In genomic region chr11:66593303-66593635, GRCh38 we compare ENCODE assay signal across 8 cellular contexts. TPM values are rescaled to one million over a fixed set of nuclear protein-coding genes. Genes with fewer than 3 reads are reported as not detected.
DNase-seq lines count a peak whose midpoint lies in the region; ATAC-seq, FAIRE-seq and TF ChIP-seq lines count a peak whose summit lies in the region.

No MANE protein-coding gene starts in this region.

- H3K27me3 Mint-ChIP-seq in astrocyte (ENCODE audit: low read depth, unreplicated experiment) (no peaks in the 10 kb centered on the region), type B pancreatic cell (no peaks in the 10 kb centered on the region)

- H3K9me3 ChIP-seq in astrocyte (ENCODE audit: insufficient read depth, low read depth, low read length) (no peaks in the 10 kb centered on the region), HepG2 (ENCODE audit: low read length) (no peaks in the 10 kb centered on the region)

- H3K4me1 Mint-ChIP-seq in astrocyte (ENCODE audit: low read depth, unreplicated experiment) (peaks cover 14% of the 10 kb centered on the region), type B pancreatic cell (ENCODE audit: unreplicated experiment) (peaks cover 13% of the 10 kb centered on the region)

- H2AFZ ChIP-seq in astrocyte (ENCODE audit: low read depth, low read length) = peak overlapping the region; percentile 95
- H2AFZ ChIP-seq in HepG2 (ENCODE audit: low read length) = no peak overlapping the region

- 0% methylated on average over 11 of the region's 12 CpGs for WGBS in HepG2 (ENCODE audit: low lambda C conversion rate)

- H3K9ac ChIP-seq in astrocyte (ENCODE audit: low read length) (peak overlapping the region; percentile 86), HepG2 (ENCODE audit: insufficient read depth, low read depth, low read length) (peak overlapping the region; percentile 85)

- TF ChIP-seq CTCF in astrocyte (IDR thresholded peaks at IDR 0.05; ENCODE audit: insufficient read depth, low read depth, low read length) (no peak), HepG2 (CRISPR knock-in tag; IDR thresholded peaks at IDR 0.05) (no peak), type B pancreatic cell (conservative IDR thresholded peaks at IDR 0.05) (no peak)

- H3K27ac ChIP-seq in astrocyte (ENCODE audit: low read depth, low read length) (peak overlapping the region; percentile 68), HepG2 (ENCODE audit: extremely low read length, insufficient read depth, low read length) (peak overlapping the region; percentile 78)

- in situ Hi-C loops in HepG2 (cut with HindIII; ENCODE audit: extremely low pct_ligation_motif_present, low pct_unique_long_range_greater_than_20kb) = no loop called here

- H3K4me2 ChIP-seq in astrocyte (ENCODE audit: low read length) (peak overlapping the region; percentile 99), HepG2 (ENCODE audit: low read depth, low read length) (peak overlapping the region; percentile 100)

- ATAC-seq in HG03045 (IDR thresholded peaks at IDR 0.05; ENCODE audit: unreplicated experiment) = peak; percentile 5
- ATAC-seq in HepG2 = peak; percentile 15
- no peak for ATAC-seq in HG03457 (IDR thresholded peaks at IDR 0.05; ENCODE audit: unreplicated experiment)

- peaks cover 16% of the 10 kb centered on the region for H4K20me1 ChIP-seq in astrocyte (ENCODE audit: insufficient read depth, low read length)
- no peaks in the 10 kb centered on the region for H4K20me1 ChIP-seq in HepG2 (ENCODE audit: insufficient read depth, low read length)

- H3K4me3 Mint-ChIP-seq in astrocyte (ENCODE audit: unreplicated experiment) (peak overlapping the region; percentile 99), type B pancreatic cell (peak overlapping the region; percentile 100)

- no peaks in the 10 kb centered on the region for H3K36me3 ChIP-seq in astrocyte (ENCODE audit: insufficient read depth, low read length)
- no peaks in the 10 kb centered on the region for H3K36me3 ChIP-seq in HepG2 (replicated peaks in 1 of 2; ENCODE audit: control insufficient read depth in 1 of 2, insufficient read depth in 2 of 2, low read length in 2 of 2)

- H3K4me3 ChIP-seq in GM08714 (ENCODE audit: low read length) (peak overlapping the region; percentile 64), astrocyte (ENCODE audit: insufficient read depth, low read depth, low read length) (peak overlapping the region; percentile 87), HepG2 (replicated peaks in 1 of 3; ENCODE audit: insufficient read depth in 1 of 3, low read depth in 2 of 3, low read length in 3 of 3) (peak overlapping the region; percentile 71 to 94 (median 76))

- no peak for TF ChIP-seq POLR2A in HepG2 (IDR thresholded peaks at IDR 0.05; ENCODE audit: insufficient read depth in 1 of 2, low read depth in 2 of 2, low read length in 2 of 2)

- H3K4me1 ChIP-seq in astrocyte (ENCODE audit: insufficient read depth, low read length) (peaks cover 15% of the 10 kb centered on the region), HepG2 (ENCODE audit: insufficient read depth, low read length) (peaks cover 72% of the 10 kb centered on the region)

- peaks cover 10% of the 10 kb centered on the region for H3K9me3 Mint-ChIP-seq in astrocyte (ENCODE audit: unreplicated experiment)
- peaks cover 4% of the 10 kb centered on the region for H3K9me3 Mint-ChIP-seq in type B pancreatic cell

- peaks cover 9% of the 10 kb centered on the region for H3K79me2 ChIP-seq in astrocyte (ENCODE audit: insufficient read depth, low read length)
- peaks cover 12% of the 10 kb centered on the region for H3K79me2 ChIP-seq in HepG2 (ENCODE audit: insufficient read depth, low read length)

- TF ChIP-seq EP300 in HepG2 (IDR thresholded peaks at IDR 0.05; ENCODE audit: low read depth in 2 of 2, low read length in 2 of 2) = no peak
- no peak for TF ChIP-seq EP300 in HepG2 (CRISPR knock-in tag; IDR thresholded peaks at IDR 0.05; ENCODE audit: borderline replicate concordance)

- DNase-seq in astrocyte (ENCODE audit: low read depth) (no peak), HepG2 (ENCODE audit: low spot score) (no peak), type B pancreatic cell (ENCODE audit: extremely low spot score, unreplicated experiment) (no peak), iPS-NIHi11 (ENCODE audit: low spot score) (no peak), COR-L47 (lab: John Stamatoyannopoulos, UW) (no peak)

- CTCF ChIA-PET in HepG2 (lab: Yijun Ruan, JAX; ENCODE audit: low intra/inter-chr PET ratio, low total read pairs) = interaction anchor here (1.8 kb wide), 1 partner anchor 14 kb away, joined by 6 read pairs; no protein-coding TSS in a partner anchor

- H3K36me3 Mint-ChIP-seq in astrocyte (ENCODE audit: low read depth, unreplicated experiment) (peaks cover 9% of the 10 kb centered on the region), type B pancreatic cell (no peaks in the 10 kb centered on the region)

- no peak for TF ChIP-seq RAD21 in HepG2 (CRISPR knock-in tag; IDR thresholded peaks at IDR 0.05)

- peak overlapping the region; percentile 99 for H3K27ac Mint-ChIP-seq in astrocyte (ENCODE audit: unreplicated experiment)
- H3K27ac Mint-ChIP-seq in type B pancreatic cell = peak overlapping the region; percentile 94

- H3K27me3 ChIP-seq in astrocyte (ENCODE audit: insufficient read depth, low read length) = no peaks in the 10 kb centered on the region
- H3K27me3 ChIP-seq in HepG2 (ENCODE audit: control insufficient read depth in 1 of 2, insufficient read depth in 2 of 2, low read length in 2 of 2) = no peaks in the 10 kb centered on the region; a peak in 1 of 5 replicates

- intact Hi-C loops in HepG2 (cut with micrococcal nuclease; ENCODE audit: unreplicated experiment) = loop anchor here (2.0 to 5.0 kb wide), 3 partner anchors 24 to 84 kb away; partner anchors contain the start of genes RBM14, RBM4 and RBM4B

- BruUV-seq in HepG2 (replicated peaks; lab: Mats Ljungman, UMichigan) = no TSS peak

- FAIRE-seq in astrocyte (lab: Jason Lieb, UNC) (no peak), HepG2 (lab: Jason Lieb, UNC) (no peak)

- POLR2A ChIA-PET in HepG2 (lab: Yijun Ruan, JAX) = interaction anchor here (0.9 to 5.1 kb wide), 11 partner anchors 9 to 85 kb away, joined by 3 to 72 read pairs (median 6); partner anchors contain the start of genes RBM14, RBM4 and RBM4B

RNA-seq across cellular contexts. Expression of gene CCS, which starts 0.3 kb away (rescaled TPM):
- total RNA-seq in astrocyte = 23.1 and 23.2 TPM in 2 replicates
- total RNA-seq in HepG2 (2016; rRNA removed; fragmentation: Illumina TruSeq; extraction: Trizol) = 34.2 and 44.6 TPM in 2 replicates
- 77.8 and 78.2 TPM in 2 replicates for total RNA-seq in HepG2 (2016; cell fraction: cytosol; rRNA removed; fragmentation: Illumina TruSeq; extraction: Trizol; ENCODE audit: low read depth)
- 30.0 and 48.1 TPM in 2 replicates for total RNA-seq in HepG2 (2016; cell fraction: insoluble cytoplasmic fraction; rRNA removed; fragmentation: Illumina TruSeq; extraction: Trizol)
- total RNA-seq in HepG2 (2016; cell fraction: membrane; rRNA removed; fragmentation: Illumina TruSeq; extraction: Trizol) = 36.9 and 40.8 TPM in 2 replicates
- total RNA-seq in HepG2 (2016; cell fraction: nucleus; rRNA removed; fragmentation: Illumina TruSeq; extraction: Trizol) = 27.8 and 35.6 TPM in 2 replicates
- 25.4 and 34.7 TPM in 2 replicates for polyA plus RNA-seq in HepG2 (2011; rRNA removed)
- 23.5 and 37.2 TPM in 2 replicates for polyA plus RNA-seq in HepG2 (2011; cell fraction: cytosol; rRNA removed)
- polyA plus RNA-seq in HepG2 (2011; cell fraction: nucleus; rRNA removed) = 127 and 131 TPM in 2 replicates
- polyA plus RNA-seq in HepG2 (2012) = 31.4 and 37.9 TPM in 2 replicates
- polyA plus RNA-seq in HepG2 (2016; cell fraction: cytosol; fragmentation: Illumina TruSeq; extraction: Trizol; ENCODE audit: low read depth) = 6.4 and 6.8 TPM in 2 replicates
- polyA plus RNA-seq in HepG2 (2016; cell fraction: insoluble cytoplasmic fraction; fragmentation: Illumina TruSeq; extraction: Trizol; ENCODE audit: low read depth) = 36.6 and 42.6 TPM in 2 replicates
- polyA plus RNA-seq in HepG2 (2016; cell fraction: membrane; fragmentation: Illumina TruSeq; extraction: Trizol; ENCODE audit: low read depth) = 6.0 and 8.2 TPM in 2 replicates
- polyA plus RNA-seq in HepG2 (2016; cell fraction: nucleus; fragmentation: Illumina TruSeq; extraction: Trizol; ENCODE audit: insufficient read depth, low read depth) = 64.5 and 64.9 TPM in 2 replicates
- polyA minus RNA-seq in HepG2 (2011; rRNA and poly(A)+ RNA removed; ENCODE audit: low replicate concordance) = 31.8 and 31.9 TPM in 2 replicates
- 18.1 and 21.5 TPM in 2 replicates for polyA minus RNA-seq in HepG2 (2011; cell fraction: cytosol; rRNA and poly(A)+ RNA removed)
- polyA minus RNA-seq in HepG2 (2011; cell fraction: nucleus; rRNA and poly(A)+ RNA removed) = 21.1 and 29.0 TPM in 2 replicates
- 40.9 and 58.0 TPM in 2 replicates for total RNA-seq in type B pancreatic cell (ENCODE audit: low replicate concordance)

RNA-seq across cellular contexts. Expression of gene CCDC87, which starts 0.4 kb away (rescaled TPM):
- total RNA-seq in astrocyte (0.31 and 0.34 TPM in 2 replicates), HepG2 (2016; rRNA removed; fragmentation: Illumina TruSeq; extraction: Trizol) (0.17 and 0.42 TPM in 2 replicates), type B pancreatic cell (ENCODE audit: low replicate concordance) (0.94 and 1.1 TPM in 2 replicates)
- 0.10 and 0.18 TPM in 2 replicates for total RNA-seq in HepG2 (2016; cell fraction: cytosol; rRNA removed; fragmentation: Illumina TruSeq; extraction: Trizol; ENCODE audit: low read depth)
- total RNA-seq in HepG2 (2016; cell fraction: insoluble cytoplasmic fraction; rRNA removed; fragmentation: Illumina TruSeq; extraction: Trizol) = 0.27 and 0.41 TPM in 2 replicates
- 0.46 and 0.48 TPM in 2 replicates for total RNA-seq in HepG2 (2016; cell fraction: membrane; rRNA removed; fragmentation: Illumina TruSeq; extraction: Trizol)
- total RNA-seq in HepG2 (2016; cell fraction: nucleus; rRNA removed; fragmentation: Illumina TruSeq; extraction: Trizol) = 0.66 and 0.78 TPM in 2 replicates
- 0.05 and 0.09 TPM in 2 replicates for polyA plus RNA-seq in HepG2 (2011; rRNA removed)
- 0.04 and 0.05 TPM in 2 replicates for polyA plus RNA-seq in HepG2 (2011; cell fraction: cytosol; rRNA removed)
- polyA plus RNA-seq in HepG2 (2011; cell fraction: nucleus; rRNA removed) = 0.17 and 0.29 TPM in 2 replicates
- 0.20 and 0.21 TPM in 2 replicates for polyA plus RNA-seq in HepG2 (2012)
- not detected in 2 replicates for polyA plus RNA-seq in HepG2 (2016; cell fraction: cytosol; fragmentation: Illumina TruSeq; extraction: Trizol; ENCODE audit: low read depth)
- 0.15 and 0.29 TPM in 2 replicates for polyA plus RNA-seq in HepG2 (2016; cell fraction: insoluble cytoplasmic fraction; fragmentation: Illumina TruSeq; extraction: Trizol; ENCODE audit: low read depth)
- polyA plus RNA-seq in HepG2 (2016; cell fraction: membrane; fragmentation: Illumina TruSeq; extraction: Trizol; ENCODE audit: low read depth) = 0.06 and 0.10 TPM in 2 replicates
- 0.15 TPM in 1 of 2 replicates, not detected in the other for polyA plus RNA-seq in HepG2 (2016; cell fraction: nucleus; fragmentation: Illumina TruSeq; extraction: Trizol; ENCODE audit: insufficient read depth, low read depth)
- 0.22 and 0.23 TPM in 2 replicates for polyA minus RNA-seq in HepG2 (2011; rRNA and poly(A)+ RNA removed; ENCODE audit: low replicate concordance)
- polyA minus RNA-seq in HepG2 (2011; cell fraction: cytosol; rRNA and poly(A)+ RNA removed) = not detected in 2 replicates
- 0.37 and 0.64 TPM in 2 replicates for polyA minus RNA-seq in HepG2 (2011; cell fraction: nucleus; rRNA and poly(A)+ RNA removed)

RNA-seq across cellular contexts. Expression of gene RBM14, which starts 23.2 kb away (rescaled TPM):
- total RNA-seq in astrocyte (47.6 and 59.7 TPM in 2 replicates), HepG2 (2016; rRNA removed; fragmentation: Illumina TruSeq; extraction: Trizol) (41.7 and 44.1 TPM in 2 replicates), type B pancreatic cell (ENCODE audit: low replicate concordance) (106 and 128 TPM in 2 replicates)
- total RNA-seq in HepG2 (2016; cell fraction: cytosol; rRNA removed; fragmentation: Illumina TruSeq; extraction: Trizol; ENCODE audit: low read depth) = 3.6 and 5.1 TPM in 2 replicates
- 41.2 and 46.1 TPM in 2 replicates for total RNA-seq in HepG2 (2016; cell fraction: insoluble cytoplasmic fraction; rRNA removed; fragmentation: Illumina TruSeq; extraction: Trizol)
- total RNA-seq in HepG2 (2016; cell fraction: membrane; rRNA removed; fragmentation: Illumina TruSeq; extraction: Trizol) = 17.8 and 17.9 TPM in 2 replicates
- 58.5 and 66.2 TPM in 2 replicates for total RNA-seq in HepG2 (2016; cell fraction: nucleus; rRNA removed; fragmentation: Illumina TruSeq; extraction: Trizol)
- 12.7 and 14.6 TPM in 2 replicates for polyA plus RNA-seq in HepG2 (2011; rRNA removed)
- 10.6 and 13.1 TPM in 2 replicates for polyA plus RNA-seq in HepG2 (2011; cell fraction: cytosol; rRNA removed)
- polyA plus RNA-seq in HepG2 (2011; cell fraction: nucleus; rRNA removed) = 44.2 and 47.6 TPM in 2 replicates
- polyA plus RNA-seq in HepG2 (2012) = 18.2 and 26.9 TPM in 2 replicates
- 4.8 and 5.7 TPM in 2 replicates for polyA plus RNA-seq in HepG2 (2016; cell fraction: cytosol; fragmentation: Illumina TruSeq; extraction: Trizol; ENCODE audit: low read depth)
- polyA plus RNA-seq in HepG2 (2016; cell fraction: insoluble cytoplasmic fraction; fragmentation: Illumina TruSeq; extraction: Trizol; ENCODE audit: low read depth) = 50.7 and 56.3 TPM in 2 replicates
- 15.9 and 16.6 TPM in 2 replicates for polyA plus RNA-seq in HepG2 (2016; cell fraction: membrane; fragmentation: Illumina TruSeq; extraction: Trizol; ENCODE audit: low read depth)
- 64.3 and 68.1 TPM in 2 replicates for polyA plus RNA-seq in HepG2 (2016; cell fraction: nucleus; fragmentation: Illumina TruSeq; extraction: Trizol; ENCODE audit: insufficient read depth, low read depth)
- polyA minus RNA-seq in HepG2 (2011; rRNA and poly(A)+ RNA removed; ENCODE audit: low replicate concordance) = 59.6 and 85.3 TPM in 2 replicates
- polyA minus RNA-seq in HepG2 (2011; cell fraction: cytosol; rRNA and poly(A)+ RNA removed) = 14.9 and 22.7 TPM in 2 replicates
- polyA minus RNA-seq in HepG2 (2011; cell fraction: nucleus; rRNA and poly(A)+ RNA removed) = 52.8 and 54.8 TPM in 2 replicates

RNA-seq across cellular contexts. Expression of gene CTSF, which starts 24.9 kb away (rescaled TPM):
- 1.5 and 4.0 TPM in 2 replicates for total RNA-seq in astrocyte
- total RNA-seq in HepG2 (2016; rRNA removed; fragmentation: Illumina TruSeq; extraction: Trizol) = not detected in 2 replicates
- total RNA-seq in HepG2 (2016; cell fraction: cytosol; rRNA removed; fragmentation: Illumina TruSeq; extraction: Trizol; ENCODE audit: low read depth) = not detected in 2 replicates
- total RNA-seq in HepG2 (2016; cell fraction: insoluble cytoplasmic fraction; rRNA removed; fragmentation: Illumina TruSeq; extraction: Trizol) = not detected in 2 replicates
- not detected in 2 replicates for total RNA-seq in HepG2 (2016; cell fraction: membrane; rRNA removed; fragmentation: Illumina TruSeq; extraction: Trizol)
- total RNA-seq in HepG2 (2016; cell fraction: nucleus; rRNA removed; fragmentation: Illumina TruSeq; extraction: Trizol) = not detected in 2 replicates
- polyA plus RNA-seq in HepG2 (2011; rRNA removed) = 0.17 TPM in 1 of 2 replicates, not detected in the other
- 0.08 TPM in 1 of 2 replicates, not detected in the other for polyA plus RNA-seq in HepG2 (2011; cell fraction: cytosol; rRNA removed)
- 0.24 TPM in 1 of 2 replicates, not detected in the other for polyA plus RNA-seq in HepG2 (2011; cell fraction: nucleus; rRNA removed)
- polyA plus RNA-seq in HepG2 (2012) = not detected in 2 replicates
- not detected in 2 replicates for polyA plus RNA-seq in HepG2 (2016; cell fraction: cytosol; fragmentation: Illumina TruSeq; extraction: Trizol; ENCODE audit: low read depth)
- not detected in 2 replicates for polyA plus RNA-seq in HepG2 (2016; cell fraction: insoluble cytoplasmic fraction; fragmentation: Illumina TruSeq; extraction: Trizol; ENCODE audit: low read depth)
- polyA plus RNA-seq in HepG2 (2016; cell fraction: membrane; fragmentation: Illumina TruSeq; extraction: Trizol; ENCODE audit: low read depth) = not detected in 2 replicates
- polyA plus RNA-seq in HepG2 (2016; cell fraction: nucleus; fragmentation: Illumina TruSeq; extraction: Trizol; ENCODE audit: insufficient read depth, low read depth) = not detected in 2 replicates
- 6.7 TPM in 1 of 2 replicates, not detected in the other for polyA minus RNA-seq in HepG2 (2011; rRNA and poly(A)+ RNA removed; ENCODE audit: low replicate concordance)
- polyA minus RNA-seq in HepG2 (2011; cell fraction: cytosol; rRNA and poly(A)+ RNA removed) = not detected in 2 replicates
- polyA minus RNA-seq in HepG2 (2011; cell fraction: nucleus; rRNA and poly(A)+ RNA removed) = not detected in 2 replicates
- 10.1 TPM in 1 of 2 replicates, not detected in the other for total RNA-seq in type B pancreatic cell (ENCODE audit: low replicate concordance)

RNA-seq across cellular contexts. Expression of gene RBM4, which starts 45.2 kb away (rescaled TPM):
- total RNA-seq in astrocyte = 151 and 153 TPM in 2 replicates
- total RNA-seq in HepG2 (2016; rRNA removed; fragmentation: Illumina TruSeq; extraction: Trizol) = 136 and 138 TPM in 2 replicates
- 72.4 and 85.4 TPM in 2 replicates for total RNA-seq in HepG2 (2016; cell fraction: cytosol; rRNA removed; fragmentation: Illumina TruSeq; extraction: Trizol; ENCODE audit: low read depth)
- 137 and 138 TPM in 2 replicates for total RNA-seq in HepG2 (2016; cell fraction: insoluble cytoplasmic fraction; rRNA removed; fragmentation: Illumina TruSeq; extraction: Trizol)
- total RNA-seq in HepG2 (2016; cell fraction: membrane; rRNA removed; fragmentation: Illumina TruSeq; extraction: Trizol) = 57.5 and 58.8 TPM in 2 replicates
- total RNA-seq in HepG2 (2016; cell fraction: nucleus; rRNA removed; fragmentation: Illumina TruSeq; extraction: Trizol) = 101 and 109 TPM in 2 replicates
- polyA plus RNA-seq in HepG2 (2011; rRNA removed) = 123 and 126 TPM in 2 replicates
- polyA plus RNA-seq in HepG2 (2011; cell fraction: cytosol; rRNA removed) = 150 and 151 TPM in 2 replicates
- 83.4 and 84.4 TPM in 2 replicates for polyA plus RNA-seq in HepG2 (2011; cell fraction: nucleus; rRNA removed)
- 117 and 122 TPM in 2 replicates for polyA plus RNA-seq in HepG2 (2012)
- 29.4 and 30.6 TPM in 2 replicates for polyA plus RNA-seq in HepG2 (2016; cell fraction: cytosol; fragmentation: Illumina TruSeq; extraction: Trizol; ENCODE audit: low read depth)
- polyA plus RNA-seq in HepG2 (2016; cell fraction: insoluble cytoplasmic fraction; fragmentation: Illumina TruSeq; extraction: Trizol; ENCODE audit: low read depth) = 149 and 157 TPM in 2 replicates
- 38.1 and 38.5 TPM in 2 replicates for polyA plus RNA-seq in HepG2 (2016; cell fraction: membrane; fragmentation: Illumina TruSeq; extraction: Trizol; ENCODE audit: low read depth)
- 115 and 116 TPM in 2 replicates for polyA plus RNA-seq in HepG2 (2016; cell fraction: nucleus; fragmentation: Illumina TruSeq; extraction: Trizol; ENCODE audit: insufficient read depth, low read depth)
- 104 and 196 TPM in 2 replicates for polyA minus RNA-seq in HepG2 (2011; rRNA and poly(A)+ RNA removed; ENCODE audit: low replicate concordance)
- polyA minus RNA-seq in HepG2 (2011; cell fraction: cytosol; rRNA and poly(A)+ RNA removed) = 40.8 and 41.0 TPM in 2 replicates
- 136 and 154 TPM in 2 replicates for polyA minus RNA-seq in HepG2 (2011; cell fraction: nucleus; rRNA and poly(A)+ RNA removed)
- 191 and 228 TPM in 2 replicates for total RNA-seq in type B pancreatic cell (ENCODE audit: low replicate concordance)
